In genomic region chr3:22129101-22129500, GRCh38 we compare ENCODE assay signal across 21 cellular contexts.
DNase-seq lines count a peak whose midpoint lies in the region; TF ChIP-seq lines count a peak whose summit lies in the region.
"Had no signal": no experiment of that assay in that cellular context is flagged by ENCODE, and none has a peak within 500 bp of the region (broad histone marks: within the 10 kb centered on the region; RNA-seq: fewer than 3 reads in every experiment).

No MANE protein-coding gene starts in this region.

- in situ Hi-C loops in mammary epithelial cell (cut with MboI; ENCODE audit: low sequenced_read_pairs in 2 of 2): no loop called here

- no peak overlapping the region for H3K14ac ChIP-seq in trophoblast cell (ENCODE audit: low read length)

- no peak overlapping the region for H2AK5ac ChIP-seq in trophoblast cell (ENCODE audit: low read length)

- no peak overlapping the region for H4K91ac ChIP-seq in trophoblast cell (ENCODE audit: low read depth, low read length)

- no peak overlapping the region for H2AFZ ChIP-seq in mammary epithelial cell (ENCODE audit: low read depth, low read length)
- no peak overlapping the region for H2AFZ ChIP-seq in trophoblast cell (ENCODE audit: insufficient read depth, low read length, poor library complexity)
- H2AFZ ChIP-seq: GM23338 had no signal

- no peak overlapping the region for H3K23ac ChIP-seq in trophoblast cell (ENCODE audit: low read length)

- no peak overlapping the region for H3K4me3 ChIP-seq in mammary epithelial cell (replicated peaks in 1 of 3; ENCODE audit: insufficient read depth in 1 of 3, low read depth in 2 of 3, low read length in 3 of 3)
- no peak overlapping the region for H3K4me3 ChIP-seq in trophoblast cell (ENCODE audit: low read depth, low read length)
- H3K4me3 ChIP-seq: A549; BLaER1 treated with 17β-estradiol and CSF1 and Interleukin-3, amounts not matched to agents 10 nM and 100 nM; GM23338 had no signal

- 0% methylated on average over 1 of the region's 2 CpGs for WGBS in mammary epithelial cell (ENCODE audit: low coverage, missing lambda C conversion rate)
- WGBS in trophoblast cell (ENCODE audit: extremely low coverage, insufficient coverage, insufficient read length): no CpG with 5 or more reads among the region's 2 CpGs

- H4K8ac ChIP-seq in trophoblast cell (ENCODE audit: low read depth, low read length): no peak overlapping the region

- DNase-seq in ELF-1 (ENCODE audit: low read depth, low spot score): peak; percentile 1
- DNase-seq in mammary epithelial cell: peak; percentile 84
- DNase-seq in epithelial cell of prostate (ENCODE audit: low read depth, low spot score): peak; percentile 71
- peak; percentile 53 to 71 for DNase-seq in trophoblast cell
- DNase-seq in hypothalamus (lab: John Stamatoyannopoulos, UW): no peak
- no peak for DNase-seq in NCI-H187 treated with DMSO at 0.1 percent for 48 hours (lab: John Stamatoyannopoulos, UW)
- no peak for DNase-seq in cardiac septum (ENCODE audit: low spot score)
- DNase-seq: 8988T; ACHN; AML-193; BE2C; CD4-positive, alpha-beta T cell; CD8-positive, alpha-beta memory T cell; DMS 273 treated with DMSO at 0.1 percent for 48 hours; DMS79; EL; GF-D8; H9 had no signal

- H3K4me2 ChIP-seq in mammary epithelial cell (ENCODE audit: insufficient read depth, low read depth, low read length): no peak overlapping the region
- H3K4me2 ChIP-seq in trophoblast cell (ENCODE audit: low read length): no peak overlapping the region
- H3K4me2 ChIP-seq: A549; BLaER1 treated with 17β-estradiol and CSF1 and Interleukin-3, amounts not matched to agents 10 nM and 100 nM; GM23338 had no signal

- no peak overlapping the region for H3K18ac ChIP-seq in trophoblast cell (ENCODE audit: low read length)

- H3K27ac ChIP-seq in mammary epithelial cell (ENCODE audit: insufficient read depth, low read depth, low read length): no peak overlapping the region
- peak overlapping the region; percentile 8 for H3K27ac ChIP-seq in epithelial cell of prostate
- no peak overlapping the region for H3K27ac ChIP-seq in trophoblast cell (ENCODE audit: low read depth, low read length)
- H3K27ac ChIP-seq: A549; BLaER1 treated with 17β-estradiol and CSF1 and Interleukin-3, amounts not matched to agents 10 nM and 100 nM had no signal

- CTCF ChIA-PET in mammary epithelial cell (lab: Charles Lee; ENCODE audit: low non-redundant PET): no interaction called here

- no peaks in the 10 kb centered on the region for H4K20me1 ChIP-seq in mammary epithelial cell (ENCODE audit: insufficient read depth, low read length)
- H4K20me1 ChIP-seq: BLaER1 treated with 17β-estradiol and CSF1 and Interleukin-3, amounts not matched to agents 10 nM and 100 nM had no signal

- H3K4ac ChIP-seq in trophoblast cell (ENCODE audit: low read depth, low read length): no peak overlapping the region

- no TSS peak for BruUV-seq in mammary epithelial cell (replicated peaks; lab: Mats Ljungman, UMichigan)

- H3K4me1 ChIP-seq in mammary epithelial cell (ENCODE audit: insufficient read depth, low read length): peaks cover 7% of the 10 kb centered on the region
- H3K4me1 ChIP-seq in trophoblast cell (ENCODE audit: control insufficient read depth in 1 of 2, insufficient read depth in 2 of 2, low read length in 2 of 2): no peaks in the 10 kb centered on the region
- H3K4me1 ChIP-seq: A549; BE2C; BLaER1 treated with 17β-estradiol and CSF1 and Interleukin-3, amounts not matched to agents 10 nM and 100 nM had no signal

- no peak overlapping the region for H3K9ac ChIP-seq in mammary epithelial cell (ENCODE audit: insufficient read depth, low read length)
- no peak overlapping the region for H3K9ac ChIP-seq in trophoblast cell (ENCODE audit: low read length)
- H3K9ac ChIP-seq: BLaER1 treated with 17β-estradiol and CSF1 and Interleukin-3, amounts not matched to agents 10 nM and 100 nM had no signal

- H3K36me3 ChIP-seq in mammary epithelial cell (ENCODE audit: insufficient read depth, low read length) (no peaks in the 10 kb centered on the region), trophoblast cell (ENCODE audit: control insufficient read depth in 1 of 2, insufficient read depth in 2 of 2, low read length in 2 of 2) (no peaks in the 10 kb centered on the region)
- H3K36me3 ChIP-seq: BE2C; BLaER1 treated with 17β-estradiol and CSF1 and Interleukin-3, amounts not matched to agents 10 nM and 100 nM had no signal

- H3K79me2 ChIP-seq in mammary epithelial cell (ENCODE audit: insufficient read depth, low read length): no peaks in the 10 kb centered on the region
- H3K79me2 ChIP-seq in trophoblast cell (ENCODE audit: control insufficient read depth, insufficient read depth, low read length, poor library complexity): no peaks in the 10 kb centered on the region

- no peak for TF ChIP-seq CTCF in mammary epithelial cell (conservative IDR thresholded peaks at IDR 0.05 in 1 of 2, IDR thresholded peaks at IDR 0.05 in 1 of 2; ENCODE audit: extremely low read depth in 1 of 2, insufficient read depth in 1 of 2, low read depth in 1 of 2, low read length in 2 of 2)

- no peaks in the 10 kb centered on the region for H3K27me3 ChIP-seq in mammary epithelial cell (ENCODE audit: insufficient read depth, low read length)
- no peaks in the 10 kb centered on the region for H3K27me3 ChIP-seq in trophoblast cell (ENCODE audit: insufficient read depth, low read length)
- H3K27me3 ChIP-seq: BE2C; BLaER1 treated with 17β-estradiol and CSF1 and Interleukin-3, amounts not matched to agents 10 nM and 100 nM had no signal

- H2BK12ac ChIP-seq in trophoblast cell (ENCODE audit: low read length): no peak overlapping the region

- intact Hi-C loops in mammary epithelial cell (cut with micrococcal nuclease): no loop called here
- intact Hi-C loops in cardiac septum (cut with DNase I): no loop called here

- dilution Hi-C loops in mammary epithelial cell (cut with HindIII; ENCODE audit: low sequenced_read_pairs): no loop called here

- no peak overlapping the region for H2BK120ac ChIP-seq in trophoblast cell (ENCODE audit: insufficient read depth, low read length, poor library complexity)

- no peaks in the 10 kb centered on the region for H3K9me3 ChIP-seq in mammary epithelial cell (replicated peaks; ENCODE audit: insufficient read depth, low read length)
- H3K9me3 ChIP-seq in trophoblast cell (ENCODE audit: insufficient read depth, low read depth, low read length): no peaks in the 10 kb centered on the region
- H3K9me3 ChIP-seq: A549; BE2C; BLaER1 treated with 17β-estradiol and CSF1 and Interleukin-3, amounts not matched to agents 10 nM and 100 nM had no signal

- H2BK5ac ChIP-seq in trophoblast cell (ENCODE audit: low read depth, low read length, poor library complexity): no peak overlapping the region

- H4K12ac ChIP-seq in trophoblast cell (ENCODE audit: low read depth, low read length): no peak overlapping the region

- H3K79me1 ChIP-seq in trophoblast cell (ENCODE audit: low read length): no peaks in the 10 kb centered on the region

Comparison
In these comparisons a context has a peak if more than half of its experiments do, and no peak if none do; other contexts are left out.
1. DNase-seq: peak in ELF-1 (single experiment), mammary epithelial cell (single experiment), epithelial cell of prostate (single experiment) and trophoblast cell (2 of 2); none in hypothalamus (0 of 51), NCI-H187 treated with DMSO at 0.1 percent for 48 hours (single experiment) and cardiac septum (single experiment).